In genomic region chr1:46132529-46133180, GRCh38 we compare ENCODE assay signal across 8 cellular contexts. TPM values are rescaled to one million over a fixed set of nuclear protein-coding genes. Genes with fewer than 3 reads are reported as not detected.
DNase-seq lines count a peak whose midpoint lies in the region; ATAC-seq and TF ChIP-seq lines count a peak whose summit lies in the region.

TSS of gene PIK3R3 (minus strand) at chr1:46132629. CDS start at chr1:46131952, 677 bp downstream.

- DNase-seq in ACHN = peak; percentile 97
- peak; percentile 96 for DNase-seq in NCI-H2196 treated with DMSO at 0.1 percent for 48 hours (lab: John Stamatoyannopoulos, UW; ENCODE audit: unreplicated experiment)
- peak; percentile 75 for DNase-seq in activated B cell treated with CpG ODN at 0.5 μM for 24 hours
- DNase-seq in central memory CD4-positive, alpha-beta T cell = peak; percentile 80
- peak; percentile 83 to 88 (median 86) for DNase-seq in immature natural killer cell
- DNase-seq in smooth muscle cell of the brain vasculature (ENCODE audit: low read depth, low spot score) = peak; percentile 97

- H3K36me3 Mint-ChIP-seq in activated B cell treated with CpG ODN at 0.5 μM for 24 hours (ENCODE audit: low read depth) (peaks cover 8% of the 10 kb centered on the region), immature natural killer cell (peaks cover 0 to 3% (median 0%) of the 10 kb centered on the region in 3 donors)

- H3K27ac Mint-ChIP-seq in activated B cell treated with CpG ODN at 0.5 μM for 24 hours = peak within 1 kb of the TSS; percentile 83
- peak within 1 kb of the TSS; percentile 97 to 100 (median 98) for H3K27ac Mint-ChIP-seq in immature natural killer cell

- ATAC-seq in GM18870 (IDR thresholded peaks at IDR 0.05; ENCODE audit: unreplicated experiment) (peak; percentile 81), HG03135 (IDR thresholded peaks at IDR 0.05; ENCODE audit: unreplicated experiment) (peak; percentile 88), activated B cell treated with CpG ODN at 0.5 μM for 24 hours (ENCODE audit: low read depth) (peak; percentile 89)

- in situ Hi-C loops in ACHN (cut with HindIII; ENCODE audit: low pct_ligation_motif_present, low pct_unique_long_range_greater_than_20kb, low sequenced_read_pairs) = no loop called here

- H3K4me1 Mint-ChIP-seq in activated B cell treated with CpG ODN at 0.5 μM for 24 hours = peaks cover 25% of the 10 kb centered on the region
- peaks cover 22 to 34% of the 10 kb centered on the region in 2 donors for H3K4me1 Mint-ChIP-seq in immature natural killer cell

- intact Hi-C loops in activated B cell treated with CpG ODN at 0.5 μM for 24 hours (cut with micrococcal nuclease) = loop anchor here (1.0 to 5.0 kb wide), 3 partner anchors 45 to 445 kb away; partner anchors contain the start of genes P3R3URF and TSPAN1

- POLR2A ChIA-PET in activated B cell treated with CpG ODN at 0.5 μM for 24 hours (lab: Charles Lee) = interaction anchor here (0.6 to 1.6 kb wide), 4 partner anchors 17 to 1305 kb away, joined by 3 to 4 read pairs (median 3); no protein-coding TSS in a partner anchor

- CTCF ChIA-PET in activated B cell treated with CpG ODN at 0.5 μM for 24 hours (lab: Charles Lee) = no interaction called here

- TF ChIP-seq CTCF in activated B cell treated with CpG ODN at 0.5 μM for 24 hours (IDR thresholded peaks at IDR 0.05) = no peak

- H3K9me3 Mint-ChIP-seq in activated B cell treated with CpG ODN at 0.5 μM for 24 hours (no peaks in the 10 kb centered on the region), immature natural killer cell (peaks cover 0 to 2% (median 0%) of the 10 kb centered on the region in 6 donors)

- H3K4me3 Mint-ChIP-seq in activated B cell treated with CpG ODN at 0.5 μM for 24 hours (peak within 1 kb of the TSS; percentile 93), immature natural killer cell (peak within 1 kb of the TSS; percentile 99 to 100 (median 100))

- H3K27me3 Mint-ChIP-seq in activated B cell treated with CpG ODN at 0.5 μM for 24 hours (peaks cover 34% of the 10 kb centered on the region), immature natural killer cell (ENCODE audit: low read depth in 3 of 3) (peaks cover 7 to 16% (median 10%) of the 10 kb centered on the region in 3 donors)

RNA-seq across cellular contexts. Expression of gene PIK3R3, which starts in this region (rescaled TPM):
- total RNA-seq in activated B cell treated with CpG ODN at 0.5 μM for 24 hours = 1.0 and 1.3 TPM in 2 replicates
- polyA plus RNA-seq in immature natural killer cell = 1 to 10 TPM; 1.6 to 7.7 (median 3.7) TPM

Comparison
In these comparisons a context has a peak if more than half of its experiments do, and no peak if none do; other contexts are left out.
1. Peak in every context shown above with its lines: DNase-seq and ATAC-seq.